ENCODE assay signal across 1 cellular context in genomic region chrX:10482708-10483107, GRCh38.
TF ChIP-seq lines count a peak whose summit lies in the region.

No MANE protein-coding gene starts in this region.

TF ChIP-seq in endothelial cell of umbilical vein, 7 proteins besides CTCF, POLR2A, EP300 and RAD21 (continued from another document):
- TF ChIP-seq MAX (IDR thresholded peaks at IDR 0.05; ENCODE audit: insufficient read depth, insufficient read length): no peak
